8 cellular contexts compared by ENCODE assay signal in genomic region chr11:61826930-61827572, GRCh38. TPM values are rescaled to one million over a fixed set of nuclear protein-coding genes. Genes with fewer than 3 reads are reported as not detected.
DNase-seq lines count a peak whose midpoint lies in the region; ATAC-seq and TF ChIP-seq lines count a peak whose summit lies in the region.

No MANE protein-coding gene starts in this region.

- no peak overlapping the region for H3K56ac ChIP-seq in H9 (ENCODE audit: insufficient read length, low read depth, low read length)

- H3K9me3 Mint-ChIP-seq in H9 = no peaks in the 10 kb centered on the region

- H2BK5ac ChIP-seq in H9 (ENCODE audit: insufficient read length, low read length) = no peak overlapping the region

- H3K18ac ChIP-seq in H9 (ENCODE audit: insufficient read length, low read depth, low read length) = peak overlapping the region; percentile 78

- H3K4me3 ChIP-seq in DOHH2 (ENCODE audit: low read length) = peak overlapping the region; percentile 84
- H3K4me3 ChIP-seq in dorsolateral prefrontal cortex = peak overlapping the region; percentile 57 to 93 (median 76)
- H3K4me3 ChIP-seq in mucosa of stomach (ENCODE audit: low read length) = no peak overlapping the region

- H3K36me3 Mint-ChIP-seq in H9 (ENCODE audit: insufficient read depth in 1 of 3, low read depth in 3 of 3) = peaks cover 12 to 25% (median 25%) of the 10 kb centered on the region in 3 experiments; a peak in 6 of 7 replicates

- peak overlapping the region; percentile 95 to 98 (median 98) for H3K27ac Mint-ChIP-seq in H9

- peak overlapping the region; percentile 91 to 93 for H3K4me3 Mint-ChIP-seq in H9

- no peak overlapping the region for H3K23ac ChIP-seq in H9 (ENCODE audit: insufficient read length, low read depth, low read length)

- no peak for ATAC-seq in GM19328 (IDR thresholded peaks at IDR 0.05; ENCODE audit: unreplicated experiment)

- H3K27ac ChIP-seq in DOHH2 (ENCODE audit: low read depth, low read length) = peak overlapping the region; percentile 95
- peak overlapping the region; percentile 76 for H3K27ac ChIP-seq in H9 (ENCODE audit: insufficient read length, low read depth, low read length)
- peak overlapping the region; percentile 29 to 98 (median 90) for H3K27ac ChIP-seq in dorsolateral prefrontal cortex

- H3K36me3 ChIP-seq in DOHH2 (ENCODE audit: control insufficient read depth, low read length) (peaks cover 41% of the 10 kb centered on the region), mucosa of stomach (ENCODE audit: control insufficient read depth, insufficient read depth, low read length) (no peaks in the 10 kb centered on the region)

- H3K23me2 ChIP-seq in H9 (ENCODE audit: insufficient read length, low read depth, low read length, poor library complexity, severe bottlenecking) = peaks cover 16% of the 10 kb centered on the region

- no peak overlapping the region for H2AK5ac ChIP-seq in H9 (ENCODE audit: insufficient read length, low read length)

- H4K5ac ChIP-seq in H9 (ENCODE audit: insufficient read length, low read depth, low read length) = no peak overlapping the region

- H3K4me2 ChIP-seq in DOHH2 (ENCODE audit: low read length) (peak overlapping the region; percentile 87), H9 (ENCODE audit: insufficient read depth, insufficient read length, low read length) (peak overlapping the region; percentile 96)

- intact Hi-C loops in dorsolateral prefrontal cortex (cut with DNase I) = no loop called here

- peaks cover 23% of the 10 kb centered on the region for H3F3A ChIP-seq in DOHH2 (ENCODE audit: control insufficient read depth, insufficient read depth)

- peaks cover under 1% of the 10 kb centered on the region for H3K79me1 ChIP-seq in H9 (ENCODE audit: insufficient read depth, low read depth, low read length, poor library complexity, severe bottlenecking)

- no peaks in the 10 kb centered on the region for H3K27me3 Mint-ChIP-seq in H9 (ENCODE audit: low read depth)

- WGBS in H9 (ENCODE audit: extremely low coverage, insufficient read length, low lambda C conversion rate) = no CpG with 5 or more reads among the region's 23 CpGs

- H4K20me1 ChIP-seq in DOHH2 (ENCODE audit: control insufficient read depth, insufficient read depth, low read depth, low read length) = peaks cover 20% of the 10 kb centered on the region; the same call in 1 of the 2 replicates
- no peaks in the 10 kb centered on the region for H4K20me1 ChIP-seq in H9 (ENCODE audit: control insufficient read depth, insufficient read depth, insufficient read length)

- H3K9ac ChIP-seq in H9 (ENCODE audit: extremely low read depth, insufficient read length, low read length) = peak overlapping the region; percentile 66
- H3K9ac ChIP-seq in mucosa of stomach (ENCODE audit: low read length) = peak overlapping the region; percentile 33

- H3K9me3 ChIP-seq in DOHH2 (ENCODE audit: control insufficient read depth, insufficient read depth, low read length) (no peaks in the 10 kb centered on the region), H9 (ENCODE audit: control insufficient read depth, low read depth, low read length) (no peaks in the 10 kb centered on the region), mucosa of stomach (ENCODE audit: control insufficient read depth, low read length) (no peaks in the 10 kb centered on the region)

- no peak overlapping the region for H2BK15ac ChIP-seq in H9 (ENCODE audit: low read depth, low read length)

- peak overlapping the region; percentile 76 for H3K14ac ChIP-seq in H9 (ENCODE audit: insufficient read depth, low read length)

- H3T11ph ChIP-seq in H9 (ENCODE audit: low read length) = no peak overlapping the region

- H3K27me3 ChIP-seq in DOHH2 (ENCODE audit: control insufficient read depth, low read length) (no peaks in the 10 kb centered on the region), H9 (ENCODE audit: insufficient read depth, low read length) (no peaks in the 10 kb centered on the region), dorsolateral prefrontal cortex (no peaks in the 10 kb centered on the region), mucosa of stomach (ENCODE audit: control insufficient read depth, insufficient read depth, low read length) (peaks cover 45% of the 10 kb centered on the region)

- H3K9me2 ChIP-seq in DOHH2 (replicated peaks; ENCODE audit: control insufficient read depth, low read length) = no peaks in the 10 kb centered on the region

- no peak overlapping the region for H2AFZ ChIP-seq in H9 (ENCODE audit: low read length)

- no peak overlapping the region for H4K91ac ChIP-seq in H9 (ENCODE audit: insufficient read length, low read depth, low read length)

- no peak for DNase-seq in H9
- DNase-seq in NOMO-1 (lab: John Stamatoyannopoulos, UW; ENCODE audit: unreplicated experiment in 2 of 2) = peak; percentile 71 to 75
- no peak for DNase-seq in dorsolateral prefrontal cortex
- DNase-seq in DMS 273 (lab: John Stamatoyannopoulos, UW; ENCODE audit: unreplicated experiment) = no peak
- no peak for DNase-seq in GM19238 (ENCODE audit: insufficient read length, low spot score)

- no peak overlapping the region for H2BK120ac ChIP-seq in H9 (ENCODE audit: low read depth, low read length, poor library complexity, severe bottlenecking)

- H3K4ac ChIP-seq in H9 (ENCODE audit: low read depth, low read length) = no peak overlapping the region

- TF ChIP-seq CTCF in DOHH2 (IDR thresholded peaks at IDR 0.05; ENCODE audit: low read depth, low read length, poor library complexity, severe bottlenecking) (no peak), H9 (conservative IDR thresholded peaks at IDR 0.05) (no peak), dorsolateral prefrontal cortex (IDR thresholded peaks at IDR 0.05 in 54 of 56, conservative IDR thresholded peaks at IDR 0.05 in 2 of 56; ENCODE audit: low read depth in 1 of 56, partially characterized antibody in 56 of 56) (no peak)

- H4K8ac ChIP-seq in H9 (replicated peaks; ENCODE audit: insufficient read length, low read depth, low read length) = no peak overlapping the region

- peaks cover 40 to 41% of the 10 kb centered on the region in 2 experiments for H3K4me1 Mint-ChIP-seq in H9

- H2BK20ac ChIP-seq in H9 (ENCODE audit: low read depth, low read length, poor library complexity, severe bottlenecking) = no peak overlapping the region

- no peak overlapping the region for H2BK12ac ChIP-seq in H9 (ENCODE audit: insufficient read length, low read depth, low read length)

- peaks cover 41% of the 10 kb centered on the region for H3K4me1 ChIP-seq in DOHH2 (ENCODE audit: control insufficient read depth, low read length)
- peaks cover 2% of the 10 kb centered on the region; the same call in 1 of the 2 replicates for H3K4me1 ChIP-seq in H9 (ENCODE audit: insufficient read depth, low read length)
- no peaks in the 10 kb centered on the region for H3K4me1 ChIP-seq in mucosa of stomach (ENCODE audit: control insufficient read depth, insufficient read depth, low read length)

- H3K79me2 ChIP-seq in DOHH2 (ENCODE audit: control insufficient read depth, low read length) (peaks cover 59% of the 10 kb centered on the region), H9 (ENCODE audit: insufficient read depth, low read length) (peaks cover 32% of the 10 kb centered on the region; the same call in 1 of the 2 replicates)

RNA-seq across cellular contexts. Expression of gene FADS2, which starts 1.0 kb away (rescaled TPM):
- 316 and 322 TPM in 2 replicates for total RNA-seq in H9 (2021)
- total RNA-seq in dorsolateral prefrontal cortex = 100 to 1,000 TPM in 112 of 120 experiments, 10 to 100 TPM in 8; 72.8 to 347 (median 162) TPM

RNA-seq across cellular contexts. Expression of gene FADS1, which starts 10.2 kb away (rescaled TPM):
- total RNA-seq in H9 (2021) = 125 and 126 TPM in 2 replicates
- 100 to 1,000 TPM in 23 of 120 experiments, 10 to 100 TPM in 97; 47.3 to 195 (median 80.7) TPM for total RNA-seq in dorsolateral prefrontal cortex

RNA-seq across cellular contexts. Expression of gene FEN1, which starts 34.3 kb away (rescaled TPM):
- 114 and 115 TPM in 2 replicates for total RNA-seq in H9 (2021)
- 10 to 100 TPM in 100 of 120 experiments, 1 to 10 TPM in 20; 4.7 to 24.3 (median 13.8) TPM for total RNA-seq in dorsolateral prefrontal cortex

RNA-seq across cellular contexts. Expression of gene TMEM258, which starts 34.7 kb away (rescaled TPM):
- total RNA-seq in H9 (2021) (199 and 201 TPM in 2 replicates), dorsolateral prefrontal cortex (100 to 1,000 TPM in 1 of 120 experiments, 10 to 100 TPM in 119; 40.6 to 123 (median 65.5) TPM)

Comparison
In these comparisons a context has a peak if more than half of its experiments do, and no peak if none do; other contexts are left out.
1. DNase-seq: peak in NOMO-1 (2 of 2); none in H9 (single experiment), dorsolateral prefrontal cortex (0 of 10), DMS 273 (single experiment) and GM19238 (single experiment).
2. Peak in every context shown above with its lines, with median percentiles within 50 percentile points of each other: H3K27ac ChIP-seq.